Comparison of ENCODE assay signal across 23 cellular contexts in the genomic region with DNA sequence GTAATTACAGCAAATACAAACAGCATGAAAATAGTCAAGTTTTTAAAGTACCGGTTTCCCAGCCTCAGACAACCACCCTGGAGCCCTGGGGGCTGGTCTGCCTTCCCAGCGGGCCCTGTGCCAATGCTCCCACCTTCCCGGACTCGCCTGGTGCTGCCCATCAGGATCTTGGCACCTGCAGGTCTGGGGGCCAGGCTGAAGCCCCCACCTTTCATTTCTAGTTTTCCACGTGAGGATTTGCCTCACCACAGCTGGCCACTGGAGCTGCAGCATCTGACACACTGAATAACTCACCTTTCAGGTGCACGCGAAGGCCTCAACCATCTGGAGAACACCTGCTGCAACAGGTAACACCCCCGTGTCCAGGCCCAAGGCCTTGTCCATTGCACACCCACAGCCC.
DNase-seq lines count a peak whose midpoint lies in the region; TF ChIP-seq lines count a peak whose summit lies in the region.
"Had no signal": no experiment of that assay in that cellular context is flagged by ENCODE, and none has a peak within 500 bp of the region (broad histone marks: within the 10 kb centered on the region; RNA-seq: fewer than 3 reads in every experiment).

No MANE protein-coding gene starts in this region.

- no peak overlapping the region for H3K4me3 Mint-ChIP-seq in chondrocyte (ENCODE audit: unreplicated experiment)
- H3K4me3 Mint-ChIP-seq: CD4-positive, alpha-beta T cell; GM23338 had no signal

- peaks cover 0 to 3% (median 0%) of the 10 kb centered on the region in 3 donors for H3K27me3 ChIP-seq in sigmoid colon
- peaks cover 53% of the 10 kb centered on the region for H3K27me3 ChIP-seq in MM.1S (replicated peaks; ENCODE audit: insufficient read depth, low read length)
- H3K27me3 ChIP-seq in uterus = no peaks in the 10 kb centered on the region
- H3K27me3 ChIP-seq: Peyer's patch had no signal

- peaks cover 74% of the 10 kb centered on the region for H3K27me3 Mint-ChIP-seq in chondrocyte (ENCODE audit: low read depth)

- H4K20me1 ChIP-seq in MM.1S (ENCODE audit: insufficient read depth, low read length) = no peaks in the 10 kb centered on the region

- intact Hi-C loops in sigmoid colon (cut with DNase I) = no loop called here
- intact Hi-C loops in uterus (cut with DNase I; ENCODE audit: low total_unique reads) = no loop called here

- DNase-seq in NOMO-1 treated with DMSO at 0.1 percent for 48 hours (lab: John Stamatoyannopoulos, UW; ENCODE audit: unreplicated experiment) = peak; percentile 5
- no peak for DNase-seq in NOMO-1 (lab: John Stamatoyannopoulos, UW; ENCODE audit: unreplicated experiment in 2 of 2)
- peak; percentile 48 for DNase-seq in chondrocyte (ENCODE audit: low spot score)
- peak; percentile 48 for DNase-seq in islet precursor cell
- DNase-seq in sigmoid colon = peak; percentile 34
- no peak for DNase-seq in activated gamma-delta T cell treated with Interleukin-2 at 50 U/mL for 16 hours
- DNase-seq in MM.1S = no peak
- DNase-seq in uterus = no peak
- DNase-seq: HCEC 1CT, NCI-H1092, NCI-H1436 treated with DMSO at 0.1 percent for 48 hours, NCI-H2029, NCI-H446 treated with DMSO at 0.1 percent for 48 hours, NCI-H526, OCI-M1, Peyer's patch, SIG-M5, SW 1271 had no signal

- TF ChIP-seq EP300 in sigmoid colon (IDR thresholded peaks at IDR 0.05) = no peak

- TF ChIP-seq CTCF in chondrocyte (IDR thresholded peaks at IDR 0.05) (no peak), sigmoid colon (IDR thresholded peaks at IDR 0.05) (no peak), MM.1S (IDR thresholded peaks at IDR 0.05; ENCODE audit: low read length) (no peak), uterus (IDR thresholded peaks at IDR 0.05) (no peak)

- no peaks in the 10 kb centered on the region for H3K9me3 Mint-ChIP-seq in chondrocyte (ENCODE audit: low read depth)
- H3K9me3 Mint-ChIP-seq: CD4-positive, alpha-beta T cell; GM23338 had no signal

- H3K4me2 ChIP-seq in MM.1S (ENCODE audit: low read depth, low read length) = no peak overlapping the region
- H3K4me2 ChIP-seq: GM23338 had no signal

- H3K36me3 Mint-ChIP-seq in chondrocyte (ENCODE audit: low read depth) = no peaks in the 10 kb centered on the region

- H3K4me1 ChIP-seq in sigmoid colon (no peaks in the 10 kb centered on the region), MM.1S (ENCODE audit: low read length) (no peaks in the 10 kb centered on the region), uterus (no peaks in the 10 kb centered on the region)
- H3K4me1 ChIP-seq: Peyer's patch had no signal

- no peaks in the 10 kb centered on the region for H3K9me2 ChIP-seq in MM.1S (replicated peaks; ENCODE audit: insufficient read depth, low read length)

- no peak overlapping the region for H3K27ac ChIP-seq in sigmoid colon
- H3K27ac ChIP-seq in MM.1S (ENCODE audit: low read length) = no peak overlapping the region
- no peak overlapping the region for H3K27ac ChIP-seq in uterus
- H3K27ac ChIP-seq: HL-60, Peyer's patch, SK-N-MC had no signal

- H3F3A ChIP-seq in MM.1S (ENCODE audit: insufficient read depth, low read length) = no peaks in the 10 kb centered on the region

- no peaks in the 10 kb centered on the region for H3K9me3 ChIP-seq in sigmoid colon
- no peaks in the 10 kb centered on the region for H3K9me3 ChIP-seq in MM.1S (replicated peaks; ENCODE audit: insufficient read depth, low read length)
- H3K9me3 ChIP-seq in uterus = no peaks in the 10 kb centered on the region
- H3K9me3 ChIP-seq: Caco-2, Peyer's patch had no signal

- no peak overlapping the region for H3K9ac ChIP-seq in MM.1S (ENCODE audit: low read length)

- TF ChIP-seq POLR2A in sigmoid colon (IDR thresholded peaks at IDR 0.05) (no peak), uterus (IDR thresholded peaks at IDR 0.05) (no peak)

- H3K4me3 ChIP-seq in sigmoid colon = no peak overlapping the region
- no peak overlapping the region for H3K4me3 ChIP-seq in MM.1S (ENCODE audit: low read length)
- no peak overlapping the region for H3K4me3 ChIP-seq in uterus
- H3K4me3 ChIP-seq: GM23338, Peyer's patch, SK-N-MC had no signal

- H3K79me2 ChIP-seq in MM.1S (ENCODE audit: low read length) = no peaks in the 10 kb centered on the region

- no peaks in the 10 kb centered on the region for H3K36me3 ChIP-seq in sigmoid colon
- no peaks in the 10 kb centered on the region for H3K36me3 ChIP-seq in MM.1S (replicated peaks; ENCODE audit: insufficient read depth, low read length)
- no peaks in the 10 kb centered on the region for H3K36me3 ChIP-seq in uterus
- H3K36me3 ChIP-seq: Peyer's patch had no signal

- H3K4me1 Mint-ChIP-seq in chondrocyte (ENCODE audit: low read depth) = no peaks in the 10 kb centered on the region

- H2AFZ ChIP-seq in MM.1S (ENCODE audit: low read length) = no peak overlapping the region
- H2AFZ ChIP-seq: GM23338 had no signal

- 85% methylated on average over 8 of the region's 8 CpGs for WGBS in sigmoid colon, 2 donors

- no peak overlapping the region for H3K27ac Mint-ChIP-seq in chondrocyte (ENCODE audit: unreplicated experiment)
- H3K27ac Mint-ChIP-seq: CD4-positive, alpha-beta T cell; GM23338 had no signal

Comparison
In these comparisons a context has a peak if more than half of its experiments do, and no peak if none do; other contexts are left out.
1. DNase-seq: peak in NOMO-1 treated with DMSO at 0.1 percent for 48 hours (single experiment), chondrocyte (single experiment), islet precursor cell (single experiment) and sigmoid colon (single experiment); none in NOMO-1 (0 of 2), activated gamma-delta T cell treated with Interleukin-2 at 50 U/mL for 16 hours (single experiment), MM.1S (single experiment) and uterus (0 of 2).